ENCODE assay signal across 8 cellular contexts in the genomic region with DNA sequence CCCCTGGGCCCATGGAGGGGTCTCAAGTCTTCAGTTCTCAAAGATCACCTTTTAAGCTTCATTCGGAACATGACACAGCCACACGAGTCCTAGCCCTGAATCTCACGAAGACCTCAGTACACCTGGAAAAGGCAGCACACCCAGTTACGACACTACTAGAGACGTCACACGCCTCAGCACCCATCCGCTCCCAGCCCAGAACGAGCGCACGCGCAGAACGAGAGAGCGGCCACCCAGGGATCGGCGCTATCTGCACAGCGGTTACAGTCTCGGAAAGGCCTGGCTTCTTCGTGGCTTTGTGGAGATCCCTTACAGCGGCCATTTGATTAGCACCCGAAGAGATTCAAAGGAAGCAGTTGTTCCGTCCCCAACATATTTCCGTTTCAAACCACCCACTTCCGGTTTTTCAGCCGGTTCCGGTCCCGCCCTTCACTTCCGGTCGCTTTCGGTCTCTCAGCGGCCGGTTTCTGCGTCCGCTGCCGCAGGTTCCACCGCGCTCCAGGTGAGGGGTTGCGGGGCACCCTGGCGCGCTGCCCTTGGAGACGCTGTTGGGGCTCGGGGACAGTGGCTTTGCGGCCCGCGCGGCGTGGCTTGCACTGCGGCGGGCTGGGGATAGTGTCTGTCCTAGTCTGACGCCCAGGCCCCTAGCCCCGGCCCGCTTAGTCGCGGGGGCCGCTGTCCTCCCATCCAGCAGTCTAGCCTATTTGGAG. TPM values are rescaled to one million over a fixed set of nuclear protein-coding genes. Genes with fewer than 3 reads are reported as not detected.
DNase-seq lines count a peak whose midpoint lies in the region; ATAC-seq and TF ChIP-seq lines count a peak whose summit lies in the region.

A gene with protein sequence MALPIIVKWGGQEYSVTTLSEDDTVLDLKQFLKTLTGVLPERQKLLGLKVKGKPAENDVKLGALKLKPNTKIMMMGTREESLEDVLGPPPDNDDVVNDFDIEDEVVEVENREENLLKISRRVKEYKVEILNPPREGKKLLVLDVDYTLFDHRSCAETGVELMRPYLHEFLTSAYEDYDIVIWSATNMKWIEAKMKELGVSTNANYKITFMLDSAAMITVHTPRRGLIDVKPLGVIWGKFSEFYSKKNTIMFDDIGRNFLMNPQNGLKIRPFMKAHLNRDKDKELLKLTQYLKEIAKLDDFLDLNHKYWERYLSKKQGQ (plus strand): TSS at position 432 of the 710 bp plus-strand sequence. CDS start 5,626 bp downstream, outside the sequence.

- H3K27me3 ChIP-seq in AG04450 (ENCODE audit: control insufficient read depth, insufficient read depth, low read length) (no peaks in the 10 kb centered on the region), spleen (replicated peaks in 1 of 7) (no peaks in the 10 kb centered on the region)

- peak within 1 kb of the TSS; percentile 99 for H3K4me3 Mint-ChIP-seq in activated B cell treated with CpG ODN at 0.5 μM for 24 hours

- H3K4me3 ChIP-seq in AG04450 (ENCODE audit: low read depth, low read length) = peak within 1 kb of the TSS; percentile 96
- H3K4me3 ChIP-seq in cardiac fibroblast (replicated peaks in 1 of 2; ENCODE audit: low read depth in 2 of 2, low read length in 2 of 2) = peak within 1 kb of the TSS; percentile 85 to 99
- H3K4me3 ChIP-seq in spleen = peak within 1 kb of the TSS; percentile 72 to 89 (median 83)

- TF ChIP-seq POLR2A in GM18951 (IDR thresholded peaks at IDR 0.05; ENCODE audit: extremely low read depth, insufficient read depth, insufficient read length) (peak; percentile 86), spleen (IDR thresholded peaks at IDR 0.05) (peak in 1 of 3 donors; percentile 7)

- DNase-seq in AG04450 (ENCODE audit: low read depth, low spot score) (peak; percentile 24), NCI-H345 (lab: John Stamatoyannopoulos, UW) (peak; percentile 89), activated B cell treated with CpG ODN at 0.5 μM for 24 hours (peak; percentile 78), cardiac fibroblast (ENCODE audit: low read depth in 2 of 2) (peak; percentile 80), inferior parietal cortex (ENCODE audit: extremely low spot score) (peak; percentile 91), spleen (peak; percentile 94)

- POLR2A ChIA-PET in AG04450 (lab: Yijun Ruan, JAX) = no interaction called here
- POLR2A ChIA-PET in activated B cell treated with CpG ODN at 0.5 μM for 24 hours (lab: Charles Lee) = interaction anchor here (0.6 to 1.8 kb wide), 7 partner anchors 48 to 106 kb away, joined by 3 to 8 read pairs (median 5); no protein-coding TSS in a partner anchor

- peaks cover 6% of the 10 kb centered on the region; the same call in 1 of the 2 replicates for H3K9me3 ChIP-seq in AG04450 (ENCODE audit: control insufficient read depth, insufficient read depth, low read length)
- H3K9me3 ChIP-seq in spleen = peaks cover 0 to 15% (median 13%) of the 10 kb centered on the region in 8 donors

- peak within 1 kb of the TSS; percentile 99 for H3K27ac Mint-ChIP-seq in activated B cell treated with CpG ODN at 0.5 μM for 24 hours

- intact Hi-C loops in activated B cell treated with CpG ODN at 0.5 μM for 24 hours (cut with micrococcal nuclease) = loop anchor here (1.0 kb wide), 5 partner anchors 54 to 746 kb away; partner anchors contain the start of genes RNF145 and TTC1
- intact Hi-C loops in spleen (cut with DNase I; ENCODE audit: low total_unique reads) = loop anchor here (5.0 to 10.0 kb wide), 2 partner anchors 56 to 108 kb away; partner anchors contain the start of gene RNF145

- CTCF ChIA-PET in AG04450 (lab: Charles Lee) (interaction anchor here (0.9 to 2.3 kb wide), 4 partner anchors 11 to 106 kb away, joined by 3 to 12 read pairs (median 8); no protein-coding TSS in a partner anchor), activated B cell treated with CpG ODN at 0.5 μM for 24 hours (lab: Charles Lee) (interaction anchor here (1.1 to 1.4 kb wide), 3 partner anchors 20 to 107 kb away, joined by 3 to 11 read pairs (median 7); no protein-coding TSS in a partner anchor)

- H3K36me3 Mint-ChIP-seq in activated B cell treated with CpG ODN at 0.5 μM for 24 hours (ENCODE audit: low read depth) = peaks cover 33% of the 10 kb centered on the region

- no peaks in the 10 kb centered on the region for H3K27me3 Mint-ChIP-seq in activated B cell treated with CpG ODN at 0.5 μM for 24 hours

- H3K4me1 Mint-ChIP-seq in activated B cell treated with CpG ODN at 0.5 μM for 24 hours = peaks cover 39% of the 10 kb centered on the region

- peaks cover 12 to 32% (median 22%) of the 10 kb centered on the region in 6 donors for H3K4me1 ChIP-seq in spleen

- in situ Hi-C loops in GM18951 (cut with MboI; ENCODE audit: low sequenced_read_pairs, unreplicated experiment) = no loop called here

- H3K9me3 Mint-ChIP-seq in activated B cell treated with CpG ODN at 0.5 μM for 24 hours = peaks cover 5% of the 10 kb centered on the region

- H3K36me3 ChIP-seq in spleen = peaks cover 0 to 11% (median 3%) of the 10 kb centered on the region in 6 donors

- 0 to 1% (median 1%) methylated on average over 41 to 54 of the region's 54 CpGs for WGBS in spleen, 5 donors

- H3K27ac ChIP-seq in AG04450 (ENCODE audit: low read depth, low read length) = peak within 1 kb of the TSS; percentile 95
- H3K27ac ChIP-seq in spleen = peak within 1 kb of the TSS; percentile 83 to 97 (median 96)

- peak; percentile 91 for ATAC-seq in HG03175 (IDR thresholded peaks at IDR 0.05; ENCODE audit: unreplicated experiment)
- ATAC-seq in activated B cell treated with CpG ODN at 0.5 μM for 24 hours (ENCODE audit: low read depth) = peak; percentile 83

- TF ChIP-seq CTCF in AG04450 (IDR thresholded peaks at IDR 0.05; ENCODE audit: low read depth, low read length) (no peak), activated B cell treated with CpG ODN at 0.5 μM for 24 hours (IDR thresholded peaks at IDR 0.05) (no peak), cardiac fibroblast (IDR thresholded peaks at IDR 0.05; ENCODE audit: low read depth, low read length) (no peak), spleen (IDR thresholded peaks at IDR 0.05 in 8 of 11, conservative IDR thresholded peaks at IDR 0.05 in 3 of 11) (no peak)

RNA-seq across cellular contexts. Expression of the gene that starts here (rescaled TPM):
- 25.0 and 34.4 TPM in 2 replicates for polyA plus RNA-seq in AG04450 (2011; rRNA removed)
- polyA minus RNA-seq in AG04450 (2011; rRNA and poly(A)+ RNA removed) = 3.9 and 7.3 TPM in 2 replicates
- 40.3 and 44.8 TPM in 2 replicates for total RNA-seq in activated B cell treated with CpG ODN at 0.5 μM for 24 hours
- total RNA-seq in spleen = 10 to 100 TPM; 25.4 to 33.0 (median 28.6) TPM
- 10 to 100 TPM; 29.7 to 44.8 (median 32.9) TPM for polyA plus RNA-seq in spleen

Comparison
In these comparisons a context has a peak if more than half of its experiments do, and no peak if none do; other contexts are left out.
1. Peak in every context shown above with its lines: DNase-seq, ATAC-seq, H3K4me3 ChIP-seq and H3K27ac ChIP-seq.
2. DNase-seq: peak in every context shown above with its lines; median percentile 94 in spleen; 91 in inferior parietal cortex; 89 in NCI-H345; 80 in cardiac fibroblast; 78 in activated B cell treated with CpG ODN at 0.5 μM for 24 hours; 24 in AG04450.